8 cellular contexts compared by ENCODE assay signal in genomic region chr20:35171753-35172433, GRCh38. TPM values are rescaled to one million over a fixed set of nuclear protein-coding genes. Genes with fewer than 3 reads are reported as not detected.
DNase-seq lines count a peak whose midpoint lies in the region; ATAC-seq, FAIRE-seq and TF ChIP-seq lines count a peak whose summit lies in the region.

Gene PROCR, plus strand, starts transcription at chr20:35172072. Its CDS starts 83 bp downstream, at chr20:35172155.

- peak; percentile 26 for DNase-seq in DMS79 (lab: John Stamatoyannopoulos, UW)
- peak; percentile 99 for DNase-seq in M059J (ENCODE audit: low read depth)
- peak; percentile 82 for DNase-seq in UCSD-AML1 (lab: John Stamatoyannopoulos, UW; ENCODE audit: unreplicated experiment)
- peak; percentile 98 for DNase-seq in endothelial cell of umbilical vein (ENCODE audit: low read depth, low spot score)
- DNase-seq in lung (ENCODE audit: low spot score), result peak; percentile 85

- ATAC-seq in lung (ENCODE audit: insufficient read depth, low FRiP score) (peak; percentile 95), HG02798 (IDR thresholded peaks at IDR 0.05; ENCODE audit: poor library complexity, unreplicated experiment) (no peak), GM19397 (IDR thresholded peaks at IDR 0.05; ENCODE audit: unreplicated experiment) (no peak)

- H4K20me1 ChIP-seq in endothelial cell of umbilical vein (replicated peaks; ENCODE audit: control insufficient read depth, extremely low read depth, insufficient read depth, low read length), result no peaks in the 10 kb centered on the region

- H3K4me1 ChIP-seq in endothelial cell of umbilical vein (ENCODE audit: control insufficient read depth, extremely low read depth, insufficient read depth, low read length) (peaks cover 37% of the 10 kb centered on the region), lung (ENCODE audit: control insufficient read depth in 2 of 2, insufficient read depth in 2 of 2, low read length in 2 of 2) (peaks cover 0 to 14% of the 10 kb centered on the region in 2 donors)

- dilution Hi-C loops in endothelial cell of umbilical vein (cut with MboI; ENCODE audit: extremely low pct_ligation_motif_present, low sequenced_read_pairs), result no loop called here

- peaks cover 9 to 11% of the 10 kb centered on the region in 2 experiments for H3K36me3 ChIP-seq in endothelial cell of umbilical vein (ENCODE audit: control insufficient read depth in 2 of 2, extremely low read depth in 1 of 2, insufficient read depth in 2 of 2, low read length in 2 of 2)
- peaks cover 0 to 5% of the 10 kb centered on the region in 2 donors for H3K36me3 ChIP-seq in lung (ENCODE audit: control insufficient read depth in 2 of 2, insufficient read depth in 2 of 2, low read length in 2 of 2)

- TF ChIP-seq CTCF in endothelial cell of umbilical vein (IDR thresholded peaks at IDR 0.05; ENCODE audit: extremely low read depth in 1 of 2, insufficient read depth in 1 of 2, low read depth in 1 of 2, low read length in 2 of 2) (no peak), lung (IDR thresholded peaks at IDR 0.05; ENCODE audit: control extremely low read depth, extremely low read depth) (no peak), subcutaneous adipose tissue (IDR thresholded peaks at IDR 0.05; ENCODE audit: low read depth) (no peak)

- TF ChIP-seq POLR2A in endothelial cell of umbilical vein (IDR thresholded peaks at IDR 0.05; ENCODE audit: low read depth, low read length), result peak; percentile 98

- CTCF ChIA-PET in endothelial cell of umbilical vein (lab: Charles Lee), result interaction anchor here (1.0 to 6.9 kb wide), 4 partner anchors 26 to 267 kb away, joined by 3 to 82 read pairs (median 6); partner anchors contain the start of gene EDEM2

- H3K9me3 ChIP-seq in endothelial cell of umbilical vein (replicated peaks; ENCODE audit: control insufficient read depth, insufficient read depth, low read length), result no peaks in the 10 kb centered on the region
- H3K9me3 ChIP-seq in lung (ENCODE audit: control insufficient read depth in 2 of 2, insufficient read depth in 1 of 2, low read length in 1 of 2), result no peaks in the 10 kb centered on the region

- TSS peak; percentile 53 for BruUV-seq in endothelial cell of umbilical vein (replicated peaks; lab: Mats Ljungman, UMichigan)

- peak within 1 kb of the TSS; percentile 70 to 93 (median 80) for H3K4me3 ChIP-seq in endothelial cell of umbilical vein (replicated peaks in 1 of 3; ENCODE audit: insufficient read depth in 1 of 3, low read depth in 1 of 3, low read length in 3 of 3)
- peak within 1 kb of the TSS; percentile 11 for H3K4me3 ChIP-seq in lung

- H3K79me2 ChIP-seq in endothelial cell of umbilical vein (ENCODE audit: control insufficient read depth, insufficient read depth, low read length), result peaks cover 38% of the 10 kb centered on the region

- no peaks in the 10 kb centered on the region for H3K9me1 ChIP-seq in endothelial cell of umbilical vein (replicated peaks; ENCODE audit: control insufficient read depth, extremely low read depth, insufficient read depth, low read length)

- peak within 1 kb of the TSS; percentile 89 for H3K9ac ChIP-seq in endothelial cell of umbilical vein (replicated peaks; ENCODE audit: extremely low read depth, insufficient read depth, low read length)

- intact Hi-C loops in endothelial cell of umbilical vein (cut with micrococcal nuclease), result loop anchor here (1.0 to 5.0 kb wide), 5 partner anchors 25 to 445 kb away; partner anchors contain the start of genes EDEM2 and SPAG4

- peak within 1 kb of the TSS; percentile 79 for H3K27ac ChIP-seq in endothelial cell of umbilical vein (ENCODE audit: insufficient read depth, low read depth, low read length)
- peak within 1 kb of the TSS in 1 of 2 donors; percentile 71 for H3K27ac ChIP-seq in lung (ENCODE audit: low read depth in 1 of 2, low read length in 1 of 2)

- POLR2A ChIA-PET in endothelial cell of umbilical vein (lab: Charles Lee), result no interaction called here

- H3K27me3 ChIP-seq in endothelial cell of umbilical vein (ENCODE audit: control insufficient read depth in 2 of 2, insufficient read depth in 2 of 2, low read length in 2 of 2), result no peaks in the 10 kb centered on the region
- no peaks in the 10 kb centered on the region for H3K27me3 ChIP-seq in lung (ENCODE audit: control insufficient read depth, insufficient read depth)

- H2AFZ ChIP-seq in endothelial cell of umbilical vein (ENCODE audit: low read depth, low read length), result peak within 1 kb of the TSS; percentile 9

- peak within 1 kb of the TSS; percentile 91 for H3K4me2 ChIP-seq in endothelial cell of umbilical vein (ENCODE audit: insufficient read depth, low read length)

- 3 to 4% methylated on average over 16 of the region's 16 CpGs for WGBS in lung, 2 donors

- FAIRE-seq in endothelial cell of umbilical vein (lab: Jason Lieb, UNC), result peak; percentile 97

TF ChIP-seq in endothelial cell of umbilical vein, 7 proteins besides CTCF, POLR2A, EP300 and RAD21:
- TF ChIP-seq MAX (IDR thresholded peaks at IDR 0.05; ENCODE audit: insufficient read depth, insufficient read length) (no peak), POLR2AphosphoS5 (IDR thresholded peaks at IDR 0.05; ENCODE audit: insufficient read depth, low read depth, low read length) (peak; percentile 93), EZH2 (IDR thresholded peaks at IDR 0.05; ENCODE audit: borderline replicate concordance, low read depth, low read length, severe bottlenecking) (no peak), FOS (IDR thresholded peaks at IDR 0.05; ENCODE audit: borderline replicate concordance, insufficient read depth, low read length) (peak; percentile 60), GATA2 (IDR thresholded peaks at IDR 0.05; ENCODE audit: insufficient read depth, insufficient read length, low read depth, low read length) (peak; percentile 78), JUN (IDR thresholded peaks at IDR 0.05; ENCODE audit: borderline replicate concordance, insufficient read depth, insufficient read length, low read depth) (peak; percentile 31), MYC (IDR thresholded peaks at IDR 0.05; ENCODE audit: low read depth, low read length) (no peak)

RNA-seq across cellular contexts. Expression of gene PROCR, which starts in this region (rescaled TPM):
- total RNA-seq in M059J (2014; rRNA removed; shearing (Covaris generic)), result 58.9 and 60.0 TPM in 2 replicates
- total RNA-seq in endothelial cell of umbilical vein (228 and 251 TPM in 2 replicates), lung (10 to 100 TPM; 22.5 to 26.2 TPM), subcutaneous adipose tissue (10 to 100 TPM; 61.9 to 86.5 (median 71.5) TPM)
- polyA plus RNA-seq in endothelial cell of umbilical vein (376 and 414 TPM in 2 replicates), lung (10 to 100 TPM; 14.4 to 31.0 TPM)
- polyA plus RNA-seq in endothelial cell of umbilical vein (2011; cell fraction: cytosol; rRNA removed), result 280 and 408 TPM in 2 replicates
- 149 and 172 TPM in 2 replicates for polyA plus RNA-seq in endothelial cell of umbilical vein (2011; cell fraction: nucleus; rRNA removed)
- polyA plus RNA-seq in endothelial cell of umbilical vein (2012), result 386 and 422 TPM in 2 replicates
- 229 and 241 TPM in 2 replicates for polyA minus RNA-seq in endothelial cell of umbilical vein
- 18.9 TPM for polyA minus RNA-seq in endothelial cell of umbilical vein (2011; cell fraction: cytosol; rRNA and poly(A)+ RNA removed)
- 92.7 and 104 TPM in 2 replicates for polyA minus RNA-seq in endothelial cell of umbilical vein (2011; cell fraction: nucleus; rRNA and poly(A)+ RNA removed)

Comparison
In these comparisons a context has a peak if more than half of its experiments do, and no peak if none do; other contexts are left out.
1. RNA of gene PROCR (polyA plus RNA-seq): 149 to 422 TPM in endothelial cell of umbilical vein; 14.4 to 31.0 TPM in lung; every median in the first group is over 4 times any median in the second.
2. DNase-seq: peak in every context shown above with its lines; median percentile 99 in M059J; 98 in endothelial cell of umbilical vein; 85 in lung; 82 in UCSD-AML1; 26 in DMS79.